Comparison of ENCODE assay signal across 33 cellular contexts in genomic region chr9:132066057-132066456, GRCh38.
"Had no signal": no experiment of that assay in that cellular context is flagged by ENCODE, and none has a peak within 500 bp of the region (broad histone marks: within the 10 kb centered on the region; RNA-seq: fewer than 3 reads in every experiment).

No MANE protein-coding gene starts in this region.

- H3K27ac Mint-ChIP-seq: activated CD8-positive, alpha-beta T cell treated with anti-CD3 and anti-CD28 coated beads for 36 hours; activated naive CD8-positive, alpha-beta T cell treated with anti-CD3 and anti-CD28 coated beads for 36 hours; activated T-cell treated with anti-CD3 and anti-CD28 coated beads, Interleukin-2, amount 50 U/mL, for 72 hours; activated T-helper 17 cell treated with anti-CD3 and anti-CD28 coated beads, Interleukin-2, amount 50 U/mL, for 72 hours; T-cell had no signal

- DNase-seq: activated CD4-positive, alpha-beta T cell treated with anti-CD3 and anti-CD28 coated beads for 1 hour; activated CD4-positive, alpha-beta T cell treated with anti-CD3 and anti-CD28 coated beads for 48 hours; activated CD4-positive, alpha-beta T cell treated with anti-CD3 and anti-CD28 coated beads, Interleukin-2, amount 50 U/mL, for 4 hours; activated CD4-positive, CD25-positive, alpha-beta regulatory T cell; activated CD8-positive, alpha-beta T cell treated with anti-CD3 and anti-CD28 coated beads for 36 hours; activated effector memory CD4-positive, alpha-beta T cell treated with anti-CD3 and anti-CD28 coated beads, Interleukin-2, amount 50 U/mL, for 16 hours; activated naive CD4-positive, alpha-beta T cell; activated naive CD4-positive, alpha-beta T cell treated with anti-CD3 and anti-CD28 coated beads, Interleukin-2, amount 50 U/mL, for 16 hours; activated naive CD8-positive, alpha-beta T cell treated with anti-CD3 and anti-CD28 coated beads for 36 hours; activated T-cell treated with anti-CD3 and anti-CD28 coated beads, Interleukin-2, amount 50 U/mL, for 1 hour; activated T-cell treated with anti-CD3 and anti-CD28 coated beads, Interleukin-2, amount 50 U/mL, for 72 hours; amniotic stem cell; aorta; brain microvascular endothelial cell; MM.1S; MV-4-11; NCI-H1092 treated with DMSO at 0.1 percent for 48 hours; NCI-H1417; NCI-H187 treated with DMSO at 0.1 percent for 48 hours; NCI-H2081; NCI-H2171 treated with DMSO at 0.1 percent for 48 hours; NCI-H226; NCI-H524 treated with DMSO at 0.1 percent for 48 hours; SIG-M5; T-cell; T-helper 2 cell; T-helper 9 cell had no signal

- H3K4me3 Mint-ChIP-seq: activated CD8-positive, alpha-beta T cell treated with anti-CD3 and anti-CD28 coated beads for 36 hours; activated naive CD8-positive, alpha-beta T cell treated with anti-CD3 and anti-CD28 coated beads for 36 hours; activated T-cell treated with anti-CD3 and anti-CD28 coated beads, Interleukin-2, amount 50 U/mL, for 72 hours; activated T-helper 17 cell treated with anti-CD3 and anti-CD28 coated beads, Interleukin-2, amount 50 U/mL, for 72 hours; T-cell had no signal

- H3K27me3 Mint-ChIP-seq: activated CD8-positive, alpha-beta T cell treated with anti-CD3 and anti-CD28 coated beads for 36 hours; activated naive CD8-positive, alpha-beta T cell treated with anti-CD3 and anti-CD28 coated beads for 36 hours; activated T-helper 17 cell treated with anti-CD3 and anti-CD28 coated beads, Interleukin-2, amount 50 U/mL, for 72 hours; T-cell had no signal

- H3K9me3 Mint-ChIP-seq: activated CD8-positive, alpha-beta T cell treated with anti-CD3 and anti-CD28 coated beads for 36 hours; activated naive CD8-positive, alpha-beta T cell treated with anti-CD3 and anti-CD28 coated beads for 36 hours; activated T-cell treated with anti-CD3 and anti-CD28 coated beads, Interleukin-2, amount 50 U/mL, for 72 hours; activated T-helper 17 cell treated with anti-CD3 and anti-CD28 coated beads, Interleukin-2, amount 50 U/mL, for 72 hours; T-cell had no signal

- H3K27me3 ChIP-seq: brain microvascular endothelial cell, cardiac muscle cell had no signal

- H3K36me3 ChIP-seq: brain microvascular endothelial cell, cardiac muscle cell had no signal

- ATAC-seq: activated CD8-positive, alpha-beta T cell treated with anti-CD3 and anti-CD28 coated beads for 36 hours; activated T-cell treated with anti-CD3 and anti-CD28 coated beads, Interleukin-2, amount 50 U/mL, for 72 hours; activated T-helper 17 cell treated with anti-CD3 and anti-CD28 coated beads, Interleukin-2, amount 50 U/mL, for 72 hours; Panc1; SK-N-SH treated with all-trans-retinoic acid at 6 μM for 48 hours; T-cell had no signal

- H3K4me2 ChIP-seq: KMS-11 had no signal

- H3K27ac ChIP-seq: brain microvascular endothelial cell, cardiac muscle cell, KMS-11, VCaP had no signal

- H3K4me3 ChIP-seq: cardiac muscle cell had no signal

- H3K9ac ChIP-seq: KMS-11 had no signal
